Comparison of ENCODE assay signal across 8 cellular contexts in genomic region chr1:19597463-19598309, GRCh38. TPM values are rescaled to one million over a fixed set of nuclear protein-coding genes. Genes with fewer than 3 reads are reported as not detected.
A peak's percentile ranks its signal among the peaks of the same experiment; 100 is the strongest.
DNase-seq lines count a peak whose midpoint lies in the region; ATAC-seq, FAIRE-seq and TF ChIP-seq lines count a peak whose summit lies in the region.

No MANE protein-coding gene starts in this region.

- DNase-seq in NCI-H1092 treated with DMSO at 0.1 percent for 48 hours (lab: John Stamatoyannopoulos, UW) (peak; percentile 33), NCI-H1092 (lab: John Stamatoyannopoulos, UW) (no peak), HL-60 (ENCODE audit: low read depth in 1 of 2, low spot score in 1 of 2) (peak in 1 of 2 experiments; percentile 44), activated B cell treated with CpG ODN at 0.5 μM for 24 hours (no peak), fibroblast of gingiva (ENCODE audit: low read depth) (peak; percentile 10), nephron progenitor cell (no peak), urothelium cell line (ENCODE audit: low spot score) (no peak)

- FAIRE-seq in urothelium cell line (lab: Jason Lieb, UNC): no peak

- H3K9me3 Mint-ChIP-seq in activated B cell treated with CpG ODN at 0.5 μM for 24 hours (no peaks in the 10 kb centered on the region), nephron progenitor cell (no peaks in the 10 kb centered on the region)

- peaks cover 27% of the 10 kb centered on the region for H3K36me3 Mint-ChIP-seq in activated B cell treated with CpG ODN at 0.5 μM for 24 hours (ENCODE audit: low read depth)
- peaks cover 28% of the 10 kb centered on the region for H3K36me3 Mint-ChIP-seq in nephron progenitor cell (ENCODE audit: low read depth)

- CTCF ChIA-PET in activated B cell treated with CpG ODN at 0.5 μM for 24 hours (lab: Charles Lee): interaction anchor here (0.9 to 1.6 kb wide), 5 partner anchors 15 to 206 kb away, joined by 4 to 6 read pairs (median 4); no protein-coding TSS in a partner anchor

- POLR2A ChIA-PET in activated B cell treated with CpG ODN at 0.5 μM for 24 hours (lab: Charles Lee): interaction anchor here (0.5 to 1.8 kb wide), 13 partner anchors 8 to 346 kb away, joined by 3 to 20 read pairs (median 4); partner anchors contain the start of genes CAPZB, EMC1, MRTO4 and OTUD3

- H3K27ac ChIP-seq in HL-60 (replicated peaks): peak overlapping the region; percentile 96

- no peak for TF ChIP-seq CTCF in HL-60 (IDR thresholded peaks at IDR 0.05; ENCODE audit: insufficient read depth, low read length)
- TF ChIP-seq CTCF in activated B cell treated with CpG ODN at 0.5 μM for 24 hours (IDR thresholded peaks at IDR 0.05): no peak
- no peak for TF ChIP-seq CTCF in nephron progenitor cell (IDR thresholded peaks at IDR 0.05)

- H3K27ac Mint-ChIP-seq in activated B cell treated with CpG ODN at 0.5 μM for 24 hours (peak overlapping the region; percentile 99), nephron progenitor cell (peak overlapping the region; percentile 25)

- H3K27me3 Mint-ChIP-seq in activated B cell treated with CpG ODN at 0.5 μM for 24 hours: no peaks in the 10 kb centered on the region
- H3K27me3 Mint-ChIP-seq in nephron progenitor cell (ENCODE audit: low read depth, poor library complexity): peaks cover 19% of the 10 kb centered on the region

- H3K4me1 Mint-ChIP-seq in activated B cell treated with CpG ODN at 0.5 μM for 24 hours (peaks cover 52% of the 10 kb centered on the region), nephron progenitor cell (peaks cover 35% of the 10 kb centered on the region)

- peak overlapping the region; percentile 100 for H3K4me3 Mint-ChIP-seq in activated B cell treated with CpG ODN at 0.5 μM for 24 hours
- H3K4me3 Mint-ChIP-seq in nephron progenitor cell: peak overlapping the region; percentile 99

- peak overlapping the region; percentile 78 for H3K4me3 ChIP-seq in HL-60 (replicated peaks; ENCODE audit: insufficient read depth, low read length)

- ATAC-seq in activated B cell treated with CpG ODN at 0.5 μM for 24 hours (ENCODE audit: low read depth) (peak; percentile 1), GM19452 (IDR thresholded peaks at IDR 0.05; ENCODE audit: unreplicated experiment) (no peak)

- no peaks in the 10 kb centered on the region for H3K27me3 ChIP-seq in HL-60 (ENCODE audit: insufficient read depth, poor library complexity, severe bottlenecking)

- intact Hi-C loops in activated B cell treated with CpG ODN at 0.5 μM for 24 hours (cut with micrococcal nuclease): loop anchor here (2.0 kb wide), 1 partner anchor 285 kb away; the partner anchor contains the start of genes AKR7A2 and SLC66A1

RNA-seq across cellular contexts. Expression of gene NBL1, which starts 46.4 kb away (rescaled TPM):
- total RNA-seq in activated B cell treated with CpG ODN at 0.5 μM for 24 hours: 0.54 and 0.64 TPM in 2 replicates

Comparison
In these comparisons a context has a peak if more than half of its experiments do, and no peak if none do; other contexts are left out.
1. DNase-seq: peak in NCI-H1092 treated with DMSO at 0.1 percent for 48 hours (single experiment) and fibroblast of gingiva (single experiment); none in NCI-H1092 (single experiment), activated B cell treated with CpG ODN at 0.5 μM for 24 hours (single experiment), nephron progenitor cell (single experiment) and urothelium cell line (single experiment).